In genomic region chr4:1180663-1181062, GRCh38 we compare ENCODE assay signal across 30 cellular contexts.
"Had no signal": no experiment of that assay in that cellular context is flagged by ENCODE, and none has a peak within 500 bp of the region (broad histone marks: within the 10 kb centered on the region; RNA-seq: fewer than 3 reads in every experiment).

No MANE protein-coding gene starts in this region.

- H3K4me3 ChIP-seq: left lung, lower lobe of right lung, pancreas, prostate gland, sigmoid colon, spleen, tibial nerve, uterus had no signal

- H3K9me3 ChIP-seq: lower lobe of right lung, pancreas, prostate gland, sigmoid colon, tibial nerve, uterus had no signal

- H3K4me1 Mint-ChIP-seq: neural crest cell had no signal

- H3K27ac Mint-ChIP-seq: nephron; stimulated activated memory B cell treated with anti-CD40 and anti-IgM and Interleukin-4, amounts not matched to agents 10 μg/mL and 1 μg/mL and 100 μg/mL, for 72 hours; stimulated activated naive CD8-positive, alpha-beta T cell treated with anti-CD3 and anti-CD28 coated beads, Interleukin-15, amount 100 ng/mL, for 72 hours; type B pancreatic cell had no signal

- H3K27me3 ChIP-seq: left lung, pancreas, sigmoid colon, spleen, tibial nerve, uterus had no signal

- H3K36me3 Mint-ChIP-seq: type B pancreatic cell had no signal

- DNase-seq: hippocampal formation; kidney; left colon; left lung; lower lobe of right lung; mammary epithelial cell; mesenchymal stem cell; naive B cell; nucleus accumbens; pancreas; posterior cingulate gyrus; retina; right cardiac atrium; sigmoid colon; small intestine; spleen; stimulated activated CD4-positive, alpha-beta T cell treated with anti-CD3 and anti-CD28 coated beads, Interleukin-1b, Interleukin-23, amount 100 ng/mL, for 48 hours; stimulated activated CD4-positive, alpha-beta T cell treated with anti-CD3 and anti-CD28 coated beads, Interleukin-2, amount 100 ng/mL, for 48 hours; stimulated activated CD4-positive, alpha-beta T cell treated with anti-CD3 and anti-CD28 coated beads, Interleukin-4, amount 100 ng/mL, for 4 hours; stimulated activated CD8-positive, alpha-beta memory T cell treated with anti-CD3 and anti-CD28 coated beads, Interleukin-4, amount 100 ng/mL, for 48 hours; stimulated activated naive CD4-positive, alpha-beta T cell treated with Interleukin-2 at 50 U/mL for 16 hours; stimulated activated naive CD8-positive, alpha-beta T cell treated with anti-CD3 and anti-CD28 coated beads, Interleukin-15, amount 100 ng/mL, for 72 hours; substantia nigra; uterus had no signal

- H3K4me1 ChIP-seq: lower lobe of right lung, prostate gland had no signal

- ATAC-seq: left colon; left lung; lower lobe of right lung; pancreas; right cardiac atrium; stimulated activated memory B cell treated with anti-CD40 and anti-IgM and Interleukin-4, amounts not matched to agents 10 μg/mL and 1 μg/mL and 100 μg/mL, for 72 hours; stimulated activated naive CD8-positive, alpha-beta T cell treated with anti-CD3 and anti-CD28 coated beads, Interleukin-15, amount 100 ng/mL, for 72 hours had no signal

- H3K36me3 ChIP-seq: left lung, lower lobe of right lung, pancreas, prostate gland, sigmoid colon, tibial nerve, uterus had no signal

- H3K27me3 Mint-ChIP-seq: stimulated activated naive CD8-positive, alpha-beta T cell treated with anti-CD3 and anti-CD28 coated beads, Interleukin-15, amount 100 ng/mL, for 72 hours had no signal

- H3K4me3 Mint-ChIP-seq: nephron; neural crest cell; stimulated activated memory B cell treated with anti-CD40 and anti-IgM and Interleukin-4, amounts not matched to agents 10 μg/mL and 1 μg/mL and 100 μg/mL, for 72 hours; stimulated activated naive CD8-positive, alpha-beta T cell treated with anti-CD3 and anti-CD28 coated beads, Interleukin-15, amount 100 ng/mL, for 72 hours; type B pancreatic cell had no signal

- H3K27ac ChIP-seq: left lung, lower lobe of right lung, pancreas, prostate gland, sigmoid colon, spleen, tibial nerve, uterus had no signal
